Comparison of ENCODE assay signal across 1 cellular context in genomic region chr3:33921608-33922007, GRCh38.
TF ChIP-seq lines count a peak whose summit lies in the region.

No MANE protein-coding gene starts in this region.

TF ChIP-seq in IMR-90, 13 proteins besides CTCF, POLR2A, EP300 and RAD21 (continued from another document):
- TF ChIP-seq RFX5 (IDR thresholded peaks at IDR 0.05; ENCODE audit: low read depth, low read length) = no peak
- TF ChIP-seq ELK1 (IDR thresholded peaks at IDR 0.05; ENCODE audit: borderline replicate concordance, low read depth, low read length) = no peak
- no peak for TF ChIP-seq MXI1 (IDR thresholded peaks at IDR 0.05; ENCODE audit: borderline replicate concordance, low read depth, low read length)
- no peak for TF ChIP-seq MAFK (IDR thresholded peaks at IDR 0.05; ENCODE audit: low read depth, low read length)
- TF ChIP-seq USF2 (IDR thresholded peaks at IDR 0.05; ENCODE audit: low read depth, low read length) = no peak
- no peak for TF ChIP-seq CHD1 (IDR thresholded peaks at IDR 0.05; ENCODE audit: low read depth, low read length)
- TF ChIP-seq FOS (IDR thresholded peaks at IDR 0.05; ENCODE audit: low read depth, low read length) = no peak
- no peak for TF ChIP-seq MAZ (IDR thresholded peaks at IDR 0.05; ENCODE audit: borderline replicate concordance, low read depth, low read length)
- TF ChIP-seq BHLHE40 (IDR thresholded peaks at IDR 0.05; ENCODE audit: low read depth, low read length) = no peak
